Comparison of ENCODE assay signal across 19 cellular contexts in genomic region chr4:168541608-168541953, GRCh38. TPM values are rescaled to one million over a fixed set of nuclear protein-coding genes. Genes with fewer than 3 reads are reported as not detected.
DNase-seq lines count a peak whose midpoint lies in the region; ATAC-seq and TF ChIP-seq lines count a peak whose summit lies in the region.
"Had no signal": no experiment of that assay in that cellular context is flagged by ENCODE, and none has a peak within 500 bp of the region (broad histone marks: within the 10 kb centered on the region; RNA-seq: fewer than 3 reads in every experiment).

No MANE protein-coding gene starts in this region.

- no peak overlapping the region for H3K27ac ChIP-seq in mammary epithelial cell (ENCODE audit: insufficient read depth, low read depth, low read length)
- H3K27ac ChIP-seq: adrenal gland, lower lobe of right lung, SK-N-MC, tibial artery had no signal

- BruUV-seq in Calu3 (replicated peaks; lab: Mats Ljungman, UMichigan): no TSS peak
- BruUV-seq in mammary epithelial cell (replicated peaks; lab: Mats Ljungman, UMichigan): no TSS peak

- no peak for TF ChIP-seq CTCF in Calu3 (IDR thresholded peaks at IDR 0.05; ENCODE audit: unreplicated experiment)
- TF ChIP-seq CTCF in mammary epithelial cell (conservative IDR thresholded peaks at IDR 0.05 in 1 of 2, IDR thresholded peaks at IDR 0.05 in 1 of 2; ENCODE audit: extremely low read depth in 1 of 2, insufficient read depth in 1 of 2, low read depth in 1 of 2, low read length in 2 of 2): no peak

- no peaks in the 10 kb centered on the region for H3K4me1 Mint-ChIP-seq in Calu3 (ENCODE audit: low read depth, unreplicated experiment)
- H3K4me1 Mint-ChIP-seq in stimulated activated effector memory CD8-positive, alpha-beta T cell treated with anti-CD3 and anti-CD28 coated beads, Interleukin-12 subunit alpha, Interleukin-12 subunit beta, amount 100 ng/mL, for 72 hours: no peaks in the 10 kb centered on the region

- H3K27me3 Mint-ChIP-seq in Calu3 (ENCODE audit: unreplicated experiment): no peaks in the 10 kb centered on the region
- H3K27me3 Mint-ChIP-seq: dendritic cell treated with granulocyte-macrophage colony-stimulating factor and Interleukin-4, amounts not matched to agents 40 ng/mL and 50 ng/mL, for 4 days had no signal

- no peaks in the 10 kb centered on the region for H3K36me3 Mint-ChIP-seq in Calu3 (ENCODE audit: insufficient read depth, unreplicated experiment)
- H3K36me3 Mint-ChIP-seq in stimulated activated effector memory CD8-positive, alpha-beta T cell treated with anti-CD3 and anti-CD28 coated beads, Interleukin-12 subunit alpha, Interleukin-12 subunit beta, amount 100 ng/mL, for 72 hours: no peaks in the 10 kb centered on the region

- no peak overlapping the region for H2AFZ ChIP-seq in mammary epithelial cell (ENCODE audit: low read depth, low read length)
- H2AFZ ChIP-seq: GM23338 had no signal

- H3K4me3 ChIP-seq in mammary epithelial cell (replicated peaks in 1 of 3; ENCODE audit: insufficient read depth in 1 of 3, low read depth in 2 of 3, low read length in 3 of 3): no peak overlapping the region
- H3K4me3 ChIP-seq: adrenal gland, GM23338, lower lobe of right lung, SK-N-MC, tibial artery had no signal

- H3K4me3 Mint-ChIP-seq in Calu3 (ENCODE audit: low read depth, unreplicated experiment): no peak overlapping the region
- H3K4me3 Mint-ChIP-seq in stimulated activated effector memory CD8-positive, alpha-beta T cell treated with anti-CD3 and anti-CD28 coated beads, Interleukin-12 subunit alpha, Interleukin-12 subunit beta, amount 100 ng/mL, for 72 hours: no peak overlapping the region
- H3K4me3 Mint-ChIP-seq: activated CD4-positive, alpha-beta memory T cell treated with anti-CD3 and anti-CD28 coated beads, Interleukin-2, amount 10 ng/mL, durations not matched to agents 7 days and 5 days; dendritic cell treated with granulocyte-macrophage colony-stimulating factor and Interleukin-4, amounts not matched to agents 40 ng/mL and 50 ng/mL, for 4 days; GM23338 had no signal

- H3K36me3 ChIP-seq in mammary epithelial cell (ENCODE audit: insufficient read depth, low read length): no peaks in the 10 kb centered on the region
- H3K36me3 ChIP-seq: adrenal gland, BE2C, lower lobe of right lung, tibial artery had no signal

- no peak overlapping the region for H3K9ac ChIP-seq in mammary epithelial cell (ENCODE audit: insufficient read depth, low read length)

- intact Hi-C loops in Calu3 (cut with micrococcal nuclease; ENCODE audit: unreplicated experiment): no loop called here
- intact Hi-C loops in mammary epithelial cell (cut with micrococcal nuclease): no loop called here

- peaks cover 26% of the 10 kb centered on the region for H3K4me1 ChIP-seq in mammary epithelial cell (ENCODE audit: insufficient read depth, low read length)
- H3K4me1 ChIP-seq: adrenal gland, BE2C, lower lobe of right lung, tibial artery had no signal

- no peaks in the 10 kb centered on the region for H3K9me3 Mint-ChIP-seq in Calu3 (ENCODE audit: low read depth, unreplicated experiment)
- H3K9me3 Mint-ChIP-seq in stimulated activated effector memory CD8-positive, alpha-beta T cell treated with anti-CD3 and anti-CD28 coated beads, Interleukin-12 subunit alpha, Interleukin-12 subunit beta, amount 100 ng/mL, for 72 hours: no peaks in the 10 kb centered on the region
- H3K9me3 Mint-ChIP-seq: activated CD4-positive, alpha-beta memory T cell treated with anti-CD3 and anti-CD28 coated beads, Interleukin-2, amount 10 ng/mL, durations not matched to agents 7 days and 5 days; dendritic cell treated with granulocyte-macrophage colony-stimulating factor and Interleukin-4, amounts not matched to agents 40 ng/mL and 50 ng/mL, for 4 days; GM23338 had no signal

- no peak overlapping the region for H3K4me2 ChIP-seq in mammary epithelial cell (ENCODE audit: insufficient read depth, low read depth, low read length)
- H3K4me2 ChIP-seq: GM23338 had no signal

- H3K79me2 ChIP-seq in mammary epithelial cell (ENCODE audit: insufficient read depth, low read length): no peaks in the 10 kb centered on the region

- CTCF ChIA-PET in Calu3 (lab: Charles Lee) (no interaction called here), mammary epithelial cell (lab: Charles Lee; ENCODE audit: low non-redundant PET) (no interaction called here)

- no peaks in the 10 kb centered on the region for H3K9me3 ChIP-seq in mammary epithelial cell (replicated peaks; ENCODE audit: insufficient read depth, low read length)
- H3K9me3 ChIP-seq: adrenal gland, BE2C, lower lobe of right lung, tibial artery had no signal

- H4K20me1 ChIP-seq in mammary epithelial cell (ENCODE audit: insufficient read depth, low read length): no peaks in the 10 kb centered on the region

- no peak for ATAC-seq in stimulated activated effector memory CD8-positive, alpha-beta T cell treated with anti-CD3 and anti-CD28 coated beads, Interleukin-12 subunit alpha, Interleukin-12 subunit beta, amount 100 ng/mL, for 72 hours
- ATAC-seq: GM23338, lower lobe of right lung, right cardiac atrium had no signal

- no peaks in the 10 kb centered on the region for H3K27me3 ChIP-seq in mammary epithelial cell (ENCODE audit: insufficient read depth, low read length)
- H3K27me3 ChIP-seq: BE2C, tibial artery had no signal

- DNase-seq in Calu3 (peak; percentile 9), NCI-H460 (ENCODE audit: extremely low read depth, low read depth) (peak; percentile 53), mammary epithelial cell (peak; percentile 78), kidney tubule cell (ENCODE audit: low spot score) (peak; percentile 66), cerebellar cortex (ENCODE audit: low spot score) (no peak), ureter (ENCODE audit: low spot score) (no peak)
- no peak for DNase-seq in stimulated activated effector memory CD8-positive, alpha-beta T cell treated with anti-CD3 and anti-CD28 coated beads, Interleukin-12 subunit alpha, Interleukin-12 subunit beta, amount 100 ng/mL, for 72 hours (ENCODE audit: low spot score in 2 of 2)
- DNase-seq in stimulated activated CD4-positive, alpha-beta T cell treated with anti-CD3 and anti-CD28 coated beads, Interleukin-12 subunit alpha, Interleukin-12 subunit beta, amount 100 ng/mL, for 4 hours: no peak
- DNase-seq: activated CD4-positive, alpha-beta memory T cell treated with anti-CD3 and anti-CD28 coated beads, Interleukin-2, amount 10 ng/mL, durations not matched to agents 7 days and 5 days; adrenal gland; BE2C; lower lobe of right lung; NCI-H1417 treated with DMSO at 0.1 percent for 48 hours; right cardiac atrium; stimulated activated CD4-positive, alpha-beta T cell treated with anti-CD3 and anti-CD28 coated beads, Interleukin-2, amount 100 ng/mL, for 48 hours; tibial artery had no signal

- no peak overlapping the region for H3K27ac Mint-ChIP-seq in Calu3 (ENCODE audit: unreplicated experiment)
- H3K27ac Mint-ChIP-seq in stimulated activated effector memory CD8-positive, alpha-beta T cell treated with anti-CD3 and anti-CD28 coated beads, Interleukin-12 subunit alpha, Interleukin-12 subunit beta, amount 100 ng/mL, for 72 hours: no peak overlapping the region
- H3K27ac Mint-ChIP-seq: activated CD4-positive, alpha-beta memory T cell treated with anti-CD3 and anti-CD28 coated beads, Interleukin-2, amount 10 ng/mL, durations not matched to agents 7 days and 5 days; dendritic cell treated with granulocyte-macrophage colony-stimulating factor and Interleukin-4, amounts not matched to agents 40 ng/mL and 50 ng/mL, for 4 days; GM23338 had no signal

- in situ Hi-C loops in mammary epithelial cell (cut with MboI; ENCODE audit: low sequenced_read_pairs in 2 of 2): no loop called here

- WGBS in mammary epithelial cell (ENCODE audit: low coverage, missing lambda C conversion rate): 3% methylated on average over 2 of the region's 2 CpGs

- dilution Hi-C loops in mammary epithelial cell (cut with HindIII; ENCODE audit: low sequenced_read_pairs): no loop called here

RNA-seq across cellular contexts. Expression of gene PALLD, which starts 44.7 kb away (rescaled TPM):
- total RNA-seq in Calu3 (2022) (13.1 and 27.6 TPM in 2 replicates), mammary epithelial cell (100 to 1,000 TPM; 296 to 380 TPM), ureter (239 TPM)
- 83.7 and 91.8 TPM in 2 replicates for total RNA-seq in NCI-H460 (2014; rRNA removed; shearing (Covaris generic))
- polyA plus RNA-seq in NCI-H460 (2014; cell fraction: nucleus; rRNA removed): 57.5 and 80.5 TPM in 2 replicates
- 122 TPM for polyA plus RNA-seq in mammary epithelial cell
- polyA minus RNA-seq in mammary epithelial cell: 433 TPM

Comparison
In these comparisons a context has a peak if more than half of its experiments do, and no peak if none do; other contexts are left out.
1. DNase-seq: peak in Calu3 (single experiment), NCI-H460 (single experiment), mammary epithelial cell (single experiment) and kidney tubule cell (single experiment); none in cerebellar cortex (single experiment), ureter (single experiment), stimulated activated effector memory CD8-positive, alpha-beta T cell treated with anti-CD3 and anti-CD28 coated beads, Interleukin-12 subunit alpha, Interleukin-12 subunit beta, amount 100 ng/mL, for 72 hours (0 of 2) and stimulated activated CD4-positive, alpha-beta T cell treated with anti-CD3 and anti-CD28 coated beads, Interleukin-12 subunit alpha, Interleukin-12 subunit beta, amount 100 ng/mL, for 4 hours (single experiment).